ENCODE assay signal across 1 cellular context in genomic region chr5:76787237-76787636, GRCh38.
TF ChIP-seq lines count a peak whose summit lies in the region.

No MANE protein-coding gene starts in this region.

TF ChIP-seq in IMR-90, 13 proteins besides CTCF, POLR2A, EP300 and RAD21 (continued from another document):
- no peak; the same call in 1 of the 2 replicates for TF ChIP-seq FOS (IDR thresholded peaks at IDR 0.05; ENCODE audit: low read depth, low read length)
